ENCODE assay signal across 18 cellular contexts in genomic region chr3:116264546-116265174, GRCh38.
"Had no signal": no experiment of that assay in that cellular context is flagged by ENCODE, and none has a peak within 500 bp of the region (broad histone marks: within the 10 kb centered on the region; RNA-seq: fewer than 3 reads in every experiment).

No MANE protein-coding gene starts in this region.

- DNase-seq: activated CD4-positive, alpha-beta T cell treated with anti-CD3 and anti-CD28 coated beads for 1 hour; activated CD4-positive, alpha-beta T cell treated with anti-CD3 and anti-CD28 coated beads, Interleukin-2, amount 50 U/mL, for 48 hours; activated CD8-positive, alpha-beta memory T cell treated with anti-CD3 and anti-CD28 coated beads, Interleukin-2, amount 10 ng/mL, durations not matched to agents 7 days and 5 days; activated effector memory CD4-positive, alpha-beta T cell treated with Interleukin-2 at 50 U/mL for 16 hours; activated T-cell treated with anti-CD3 and anti-CD28 coated beads, Interleukin-2, amount 50 U/mL, for 1 hour; central memory CD4-positive, alpha-beta T cell; effector memory CD4-positive, alpha-beta T cell; kidney; left ventricle myocardium superior; pancreas; SJCRH30; stimulated activated CD4-positive, alpha-beta T cell treated with anti-CD3 and anti-CD28 coated beads, Interleukin-2, amount 100 ng/mL, for 48 hours had no signal

- H3K4me1 ChIP-seq: body of pancreas, gastroesophageal sphincter, pancreas, SJCRH30 had no signal

- H3K27me3 ChIP-seq: body of pancreas, gastroesophageal sphincter, pancreas, SJCRH30 had no signal

- ATAC-seq: activated CD8-positive, alpha-beta memory T cell treated with anti-CD3 and anti-CD28 coated beads, Interleukin-2, amount 10 ng/mL, durations not matched to agents 7 days and 5 days; body of pancreas; gastroesophageal sphincter; pancreas had no signal

- H3K27me3 Mint-ChIP-seq: activated CD8-positive, alpha-beta memory T cell treated with anti-CD3 and anti-CD28 coated beads, Interleukin-2, amount 10 ng/mL, durations not matched to agents 7 days and 5 days; activated naive CD4-positive, alpha-beta T cell treated with anti-CD3 and anti-CD28 coated beads, Interleukin-2, amount 50 U/mL, for 24 hours; stimulated activated memory B cell treated with anti-CD40 and anti-IgM and Interleukin-4, amounts not matched to agents 10 μg/mL and 1 μg/mL and 100 μg/mL, for 72 hours had no signal

- H3K9me3 ChIP-seq: body of pancreas, gastroesophageal sphincter, pancreas, SJCRH30 had no signal

- H3K27ac ChIP-seq: body of pancreas, coronary artery, gastroesophageal sphincter, pancreas, SJCRH30 had no signal

- H3K4me3 Mint-ChIP-seq: activated CD8-positive, alpha-beta memory T cell treated with anti-CD3 and anti-CD28 coated beads, Interleukin-2, amount 10 ng/mL, durations not matched to agents 7 days and 5 days; activated naive CD4-positive, alpha-beta T cell treated with anti-CD3 and anti-CD28 coated beads, Interleukin-2, amount 50 U/mL, for 24 hours; neural crest cell; stimulated activated memory B cell treated with anti-CD40 and anti-IgM and Interleukin-4, amounts not matched to agents 10 μg/mL and 1 μg/mL and 100 μg/mL, for 72 hours had no signal

- H3K36me3 Mint-ChIP-seq: activated CD8-positive, alpha-beta memory T cell treated with anti-CD3 and anti-CD28 coated beads, Interleukin-2, amount 10 ng/mL, durations not matched to agents 7 days and 5 days; activated naive CD4-positive, alpha-beta T cell treated with anti-CD3 and anti-CD28 coated beads, Interleukin-2, amount 50 U/mL, for 24 hours; stimulated activated memory B cell treated with anti-CD40 and anti-IgM and Interleukin-4, amounts not matched to agents 10 μg/mL and 1 μg/mL and 100 μg/mL, for 72 hours had no signal

- H3K9me3 Mint-ChIP-seq: activated naive CD4-positive, alpha-beta T cell treated with anti-CD3 and anti-CD28 coated beads, Interleukin-2, amount 50 U/mL, for 24 hours; neural crest cell; stimulated activated memory B cell treated with anti-CD40 and anti-IgM and Interleukin-4, amounts not matched to agents 10 μg/mL and 1 μg/mL and 100 μg/mL, for 72 hours had no signal

- H3K27ac Mint-ChIP-seq: activated CD8-positive, alpha-beta memory T cell treated with anti-CD3 and anti-CD28 coated beads, Interleukin-2, amount 10 ng/mL, durations not matched to agents 7 days and 5 days; activated naive CD4-positive, alpha-beta T cell treated with anti-CD3 and anti-CD28 coated beads, Interleukin-2, amount 50 U/mL, for 24 hours; stimulated activated memory B cell treated with anti-CD40 and anti-IgM and Interleukin-4, amounts not matched to agents 10 μg/mL and 1 μg/mL and 100 μg/mL, for 72 hours had no signal

- H3K36me3 ChIP-seq: gastroesophageal sphincter, pancreas, SJCRH30 had no signal

- H3K4me1 Mint-ChIP-seq: activated CD8-positive, alpha-beta memory T cell treated with anti-CD3 and anti-CD28 coated beads, Interleukin-2, amount 10 ng/mL, durations not matched to agents 7 days and 5 days; activated naive CD4-positive, alpha-beta T cell treated with anti-CD3 and anti-CD28 coated beads, Interleukin-2, amount 50 U/mL, for 24 hours; stimulated activated memory B cell treated with anti-CD40 and anti-IgM and Interleukin-4, amounts not matched to agents 10 μg/mL and 1 μg/mL and 100 μg/mL, for 72 hours had no signal

- H3K4me3 ChIP-seq: body of pancreas, coronary artery, gastroesophageal sphincter, pancreas, SJCRH30 had no signal
